23 cellular contexts compared by ENCODE assay signal in genomic region chr5:102891175-102891574, GRCh38.
DNase-seq lines count a peak whose midpoint lies in the region; ATAC-seq, FAIRE-seq and TF ChIP-seq lines count a peak whose summit lies in the region.
"Had no signal": no experiment of that assay in that cellular context is flagged by ENCODE, and none has a peak within 500 bp of the region (broad histone marks: within the 10 kb centered on the region; RNA-seq: fewer than 3 reads in every experiment).

No MANE protein-coding gene starts in this region.

- no peaks in the 10 kb centered on the region for H3K36me3 ChIP-seq in BJ (ENCODE audit: control insufficient read depth, insufficient read depth, low read length)
- H3K36me3 ChIP-seq in PC-3 (ENCODE audit: low read depth, low read length): no peaks in the 10 kb centered on the region
- H3K36me3 ChIP-seq in vagina: no peaks in the 10 kb centered on the region
- no peaks in the 10 kb centered on the region for H3K36me3 ChIP-seq in ovary
- H3K36me3 ChIP-seq: HAP-1 had no signal

- H4K20me1 ChIP-seq in PC-3 (ENCODE audit: low read length): no peaks in the 10 kb centered on the region

- no peak for TF ChIP-seq EP300 in ovary (IDR thresholded peaks at IDR 0.05)

- ATAC-seq in PC-3 (peak; percentile 8; the same call in 1 of the 2 replicates), HG02852 (IDR thresholded peaks at IDR 0.05; ENCODE audit: unreplicated experiment) (no peak)
- ATAC-seq: A549; CD8-positive, alpha-beta T cell; GM12878 had no signal

- H3K4me3 ChIP-seq in BJ (ENCODE audit: low read depth, low read length) (no peak overlapping the region), PC-3 (ENCODE audit: low read length) (no peak overlapping the region), vagina (no peak overlapping the region), ovary (no peak overlapping the region)
- H3K4me3 ChIP-seq: A549, BLaER1, GM12878, HAP-1 had no signal

- no peak overlapping the region for H3K4me2 ChIP-seq in PC-3 (ENCODE audit: low read length)
- H3K4me2 ChIP-seq: A549, BLaER1 had no signal

- no peak overlapping the region for H2AFZ ChIP-seq in PC-3 (ENCODE audit: low read length)

- DNase-seq in BJ (ENCODE audit: low read depth) (peak; percentile 39), PC-3 (no peak), vagina (ENCODE audit: extremely low spot score in 2 of 2) (no peak), ovary (no peak), pons (ENCODE audit: low spot score) (no peak)
- DNase-seq: 8988T; ACHN; Caco-2; CD4-positive, CD25-positive, alpha-beta regulatory T cell; CD8-positive, alpha-beta T cell; DMS153; DND-41; EL; GDM1; GOT3 had no signal

- CTCF ChIA-PET in BJ (lab: Yijun Ruan, JAX) (no interaction called here), PC-3 (lab: Charles Lee) (interaction anchor here (1.2 kb wide), 1 partner anchor 34 kb away, joined by 3 read pairs; no protein-coding TSS in a partner anchor)

- no peaks in the 10 kb centered on the region for H3K9me2 ChIP-seq in PC-3 (replicated peaks; ENCODE audit: low read length)

- H3K4me1 ChIP-seq in PC-3 (ENCODE audit: insufficient read depth, low read length): peaks cover 14% of the 10 kb centered on the region
- peaks cover 20% of the 10 kb centered on the region for H3K4me1 ChIP-seq in vagina
- H3K4me1 ChIP-seq in ovary (ENCODE audit: insufficient read depth): no peaks in the 10 kb centered on the region
- H3K4me1 ChIP-seq: A549, BLaER1, Caco-2, HAP-1 had no signal

- intact Hi-C loops in PC-3 (cut with micrococcal nuclease): no loop called here
- intact Hi-C loops in vagina (cut with DNase I): no loop called here
- intact Hi-C loops in ovary (cut with DNase I): no loop called here

- TF ChIP-seq CTCF in BJ (IDR thresholded peaks at IDR 0.05; ENCODE audit: insufficient read depth, low read depth, low read length): no peak
- TF ChIP-seq CTCF in PC-3 (conservative IDR thresholded peaks at IDR 0.05; ENCODE audit: low read depth, low read length): no peak
- no peak for TF ChIP-seq CTCF in vagina (IDR thresholded peaks at IDR 0.05)
- no peak for TF ChIP-seq CTCF in ovary (IDR thresholded peaks at IDR 0.05)

- peak; percentile 99 for FAIRE-seq in endometrium (lab: Jason Lieb, UNC)
- FAIRE-seq: A549, GM12878, H54 had no signal

- no TSS peak for BruUV-seq in PC-3 (replicated peaks; lab: Mats Ljungman, UMichigan)

- POLR2A ChIA-PET in BJ (lab: Charles Lee): no interaction called here
- POLR2A ChIA-PET in PC-3 (lab: Charles Lee; ENCODE audit: unreplicated experiment): no interaction called here

- TF ChIP-seq POLR2A in vagina (IDR thresholded peaks at IDR 0.05) (no peak), ovary (IDR thresholded peaks at IDR 0.05) (no peak)

- H3F3A ChIP-seq in PC-3 (ENCODE audit: low read length, unreplicated experiment): no peaks in the 10 kb centered on the region

- H3K27ac ChIP-seq in PC-3 (ENCODE audit: low read length) (no peak overlapping the region), vagina (peak overlapping the region; percentile 33), ovary (no peak overlapping the region)
- H3K27ac ChIP-seq: A549, BLaER1, C4-2B had no signal

- no peak overlapping the region for H3K9ac ChIP-seq in PC-3 (ENCODE audit: low read length)
- H3K9ac ChIP-seq: BLaER1 had no signal

- WGBS in ovary, 3 donors: 69 to 74% (median 73%) methylated on average over 3 of the region's 3 CpGs

- H3K79me2 ChIP-seq in PC-3 (ENCODE audit: low read length): no peaks in the 10 kb centered on the region

- no peaks in the 10 kb centered on the region for H3K9me3 ChIP-seq in PC-3 (ENCODE audit: low read length)
- H3K9me3 ChIP-seq in vagina: no peaks in the 10 kb centered on the region
- no peaks in the 10 kb centered on the region for H3K9me3 ChIP-seq in ovary
- H3K9me3 ChIP-seq: A549, BLaER1, Caco-2, HAP-1 had no signal

- no peaks in the 10 kb centered on the region for H3K27me3 ChIP-seq in BJ (ENCODE audit: control insufficient read depth, insufficient read depth, low read length)
- no peaks in the 10 kb centered on the region for H3K27me3 ChIP-seq in PC-3 (ENCODE audit: low read length)
- H3K27me3 ChIP-seq in vagina: no peaks in the 10 kb centered on the region
- H3K27me3 ChIP-seq in ovary: no peaks in the 10 kb centered on the region
- H3K27me3 ChIP-seq: BLaER1 had no signal
